In the genomic region with DNA sequence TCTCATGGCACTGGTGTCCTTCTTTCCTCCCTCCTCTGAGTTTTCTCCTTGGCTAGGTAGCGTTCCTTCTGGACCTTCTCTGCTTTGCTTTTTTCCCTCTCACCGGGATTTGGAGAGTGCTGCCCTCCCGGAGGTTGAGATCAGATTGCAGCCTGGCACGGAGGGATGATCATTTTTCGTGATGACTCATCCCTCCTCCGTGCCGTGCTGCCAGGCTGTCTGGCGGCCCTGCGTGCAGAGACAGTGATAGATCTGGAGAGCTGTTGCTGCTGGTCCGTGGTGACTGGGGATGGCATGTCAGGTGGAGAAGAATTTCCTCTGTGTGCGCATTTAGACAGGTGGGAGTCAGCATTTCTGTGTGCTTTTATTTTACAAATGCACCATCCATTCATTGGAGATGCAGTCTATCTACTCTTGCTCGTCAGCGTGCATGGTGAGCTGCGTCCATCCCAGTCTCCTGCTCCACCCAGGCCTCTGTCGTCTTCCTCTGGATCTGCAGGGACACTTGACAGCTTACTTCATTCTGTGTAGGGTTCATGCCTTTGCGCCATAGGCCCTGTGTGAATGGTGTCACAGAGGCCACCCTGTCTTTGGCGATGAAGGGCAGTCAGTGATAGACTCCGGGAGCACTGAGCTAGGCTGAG, we compare ENCODE assay signal across 1 cellular context.
TF ChIP-seq lines count a peak whose summit lies in the region.

No MANE protein-coding gene starts in this region.

TF ChIP-seq in HEK293, 187 proteins besides CTCF, POLR2A, EP300 and RAD21 (continued from another document and continues in another):
- TF ChIP-seq, protein P1, sequence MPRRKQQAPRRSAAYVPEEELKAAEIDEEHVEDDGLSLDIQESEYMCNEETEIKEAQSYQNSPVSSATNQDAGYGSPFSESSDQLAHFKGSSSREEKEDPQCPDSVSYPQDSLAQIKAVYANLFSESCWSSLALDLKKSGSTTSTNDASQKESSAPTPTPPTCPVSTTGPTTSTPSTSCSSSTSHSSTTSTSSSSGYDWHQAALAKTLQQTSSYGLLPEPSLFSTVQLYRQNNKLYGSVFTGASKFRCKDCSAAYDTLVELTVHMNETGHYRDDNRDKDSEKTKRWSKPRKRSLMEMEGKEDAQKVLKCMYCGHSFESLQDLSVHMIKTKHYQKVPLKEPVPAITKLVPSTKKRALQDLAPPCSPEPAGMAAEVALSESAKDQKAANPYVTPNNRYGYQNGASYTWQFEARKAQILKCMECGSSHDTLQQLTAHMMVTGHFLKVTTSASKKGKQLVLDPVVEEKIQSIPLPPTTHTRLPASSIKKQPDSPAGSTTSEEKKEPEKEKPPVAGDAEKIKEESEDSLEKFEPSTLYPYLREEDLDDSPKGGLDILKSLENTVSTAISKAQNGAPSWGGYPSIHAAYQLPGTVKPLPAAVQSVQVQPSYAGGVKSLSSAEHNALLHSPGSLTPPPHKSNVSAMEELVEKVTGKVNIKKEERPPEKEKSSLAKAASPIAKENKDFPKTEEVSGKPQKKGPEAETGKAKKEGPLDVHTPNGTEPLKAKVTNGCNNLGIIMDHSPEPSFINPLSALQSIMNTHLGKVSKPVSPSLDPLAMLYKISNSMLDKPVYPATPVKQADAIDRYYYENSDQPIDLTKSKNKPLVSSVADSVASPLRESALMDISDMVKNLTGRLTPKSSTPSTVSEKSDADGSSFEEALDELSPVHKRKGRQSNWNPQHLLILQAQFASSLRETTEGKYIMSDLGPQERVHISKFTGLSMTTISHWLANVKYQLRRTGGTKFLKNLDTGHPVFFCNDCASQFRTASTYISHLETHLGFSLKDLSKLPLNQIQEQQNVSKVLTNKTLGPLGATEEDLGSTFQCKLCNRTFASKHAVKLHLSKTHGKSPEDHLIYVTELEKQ (tag by site-specific recombination; IDR thresholded peaks at IDR 0.05; ENCODE audit: borderline replicate concordance): no peak; the same call in 1 of the 2 replicates
- no peak for TF ChIP-seq ZFP41 (tag by site-specific recombination; IDR thresholded peaks at IDR 0.05; ENCODE audit: borderline replicate concordance)
- TF ChIP-seq ZNF664 (tag by site-specific recombination; IDR thresholded peaks at IDR 0.05): no peak
- no peak for TF ChIP-seq ZNF585B (tag by site-specific recombination; IDR thresholded peaks at IDR 0.05)
- no peak for TF ChIP-seq ZNF747 (tag by site-specific recombination; IDR thresholded peaks at IDR 0.05)
- no peak for TF ChIP-seq SP2 (tag by site-specific recombination; IDR thresholded peaks at IDR 0.05)
- TF ChIP-seq KLF8 (tag by site-specific recombination; IDR thresholded peaks at IDR 0.05): peak; percentile 43; the same call in 1 of the 2 replicates
- TF ChIP-seq GFI1B (tag by site-specific recombination; IDR thresholded peaks at IDR 0.05): no peak
- no peak for TF ChIP-seq ZNF707 (tag by site-specific recombination; IDR thresholded peaks at IDR 0.05)
- TF ChIP-seq ZNF670 (tag by site-specific recombination; IDR thresholded peaks at IDR 0.05; ENCODE audit: low read depth): no peak
- 0 out of 2 replicates have a peak, but pooled peaks have one; percentile 26 for TF ChIP-seq ZBTB48 (tag by site-specific recombination; IDR thresholded peaks at IDR 0.05)
- no peak for TF ChIP-seq ZNF211 (tag by site-specific recombination; IDR thresholded peaks at IDR 0.05; ENCODE audit: low read depth)
- TF ChIP-seq, protein P2, sequence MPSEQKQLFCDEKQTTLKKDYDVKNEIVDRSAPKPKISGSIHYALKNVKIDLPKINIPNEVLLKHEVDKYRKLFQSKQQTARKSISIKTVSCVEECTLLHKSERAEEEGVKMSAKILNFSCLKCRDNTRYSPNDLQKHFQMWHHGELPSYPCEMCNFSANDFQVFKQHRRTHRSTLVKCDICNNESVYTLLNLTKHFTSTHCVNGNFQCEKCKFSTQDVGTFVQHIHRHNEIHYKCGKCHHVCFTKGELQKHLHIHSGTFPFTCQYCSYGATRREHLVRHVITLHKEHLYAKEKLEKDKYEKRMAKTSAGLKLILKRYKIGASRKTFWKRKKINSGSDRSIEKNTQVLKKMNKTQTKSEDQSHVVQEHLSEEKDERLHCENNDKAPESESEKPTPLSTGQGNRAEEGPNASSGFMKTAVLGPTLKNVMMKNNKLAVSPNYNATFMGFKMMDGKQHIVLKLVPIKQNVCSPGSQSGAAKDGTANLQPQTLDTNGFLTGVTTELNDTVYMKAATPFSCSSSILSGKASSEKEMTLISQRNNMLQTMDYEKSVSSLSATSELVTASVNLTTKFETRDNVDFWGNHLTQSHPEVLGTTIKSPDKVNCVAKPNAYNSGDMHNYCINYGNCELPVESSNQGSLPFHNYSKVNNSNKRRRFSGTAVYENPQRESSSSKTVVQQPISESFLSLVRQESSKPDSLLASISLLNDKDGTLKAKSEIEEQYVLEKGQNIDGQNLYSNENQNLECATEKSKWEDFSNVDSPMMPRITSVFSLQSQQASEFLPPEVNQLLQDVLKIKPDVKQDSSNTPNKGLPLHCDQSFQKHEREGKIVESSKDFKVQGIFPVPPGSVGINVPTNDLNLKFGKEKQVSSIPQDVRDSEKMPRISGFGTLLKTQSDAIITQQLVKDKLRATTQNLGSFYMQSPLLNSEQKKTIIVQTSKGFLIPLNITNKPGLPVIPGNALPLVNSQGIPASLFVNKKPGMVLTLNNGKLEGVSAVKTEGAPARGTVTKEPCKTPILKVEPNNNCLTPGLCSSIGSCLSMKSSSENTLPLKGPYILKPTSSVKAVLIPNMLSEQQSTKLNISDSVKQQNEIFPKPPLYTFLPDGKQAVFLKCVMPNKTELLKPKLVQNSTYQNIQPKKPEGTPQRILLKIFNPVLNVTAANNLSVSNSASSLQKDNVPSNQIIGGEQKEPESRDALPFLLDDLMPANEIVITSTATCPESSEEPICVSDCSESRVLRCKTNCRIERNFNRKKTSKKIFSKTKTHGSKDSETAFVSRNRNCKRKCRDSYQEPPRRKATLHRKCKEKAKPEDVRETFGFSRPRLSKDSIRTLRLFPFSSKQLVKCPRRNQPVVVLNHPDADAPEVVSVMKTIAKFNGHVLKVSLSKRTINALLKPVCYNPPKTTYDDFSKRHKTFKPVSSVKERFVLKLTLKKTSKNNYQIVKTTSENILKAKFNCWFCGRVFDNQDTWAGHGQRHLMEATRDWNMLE (tag by site-specific recombination; conservative IDR thresholded peaks at IDR 0.05; ENCODE audit: low read depth): no peak
- no peak for TF ChIP-seq HOXA7 (CRISPR knock-in tag; IDR thresholded peaks at IDR 0.05; ENCODE audit: borderline replicate concordance)
- TF ChIP-seq, protein P3, sequence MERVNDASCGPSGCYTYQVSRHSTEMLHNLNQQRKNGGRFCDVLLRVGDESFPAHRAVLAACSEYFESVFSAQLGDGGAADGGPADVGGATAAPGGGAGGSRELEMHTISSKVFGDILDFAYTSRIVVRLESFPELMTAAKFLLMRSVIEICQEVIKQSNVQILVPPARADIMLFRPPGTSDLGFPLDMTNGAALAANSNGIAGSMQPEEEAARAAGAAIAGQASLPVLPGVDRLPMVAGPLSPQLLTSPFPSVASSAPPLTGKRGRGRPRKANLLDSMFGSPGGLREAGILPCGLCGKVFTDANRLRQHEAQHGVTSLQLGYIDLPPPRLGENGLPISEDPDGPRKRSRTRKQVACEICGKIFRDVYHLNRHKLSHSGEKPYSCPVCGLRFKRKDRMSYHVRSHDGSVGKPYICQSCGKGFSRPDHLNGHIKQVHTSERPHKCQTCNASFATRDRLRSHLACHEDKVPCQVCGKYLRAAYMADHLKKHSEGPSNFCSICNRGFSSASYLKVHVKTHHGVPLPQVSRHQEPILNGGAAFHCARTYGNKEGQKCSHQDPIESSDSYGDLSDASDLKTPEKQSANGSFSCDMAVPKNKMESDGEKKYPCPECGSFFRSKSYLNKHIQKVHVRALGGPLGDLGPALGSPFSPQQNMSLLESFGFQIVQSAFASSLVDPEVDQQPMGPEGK (tag by site-specific recombination; IDR thresholded peaks at IDR 0.05): peak; percentile 57; the same call in 1 of the 2 replicates
- no peak for TF ChIP-seq ZBTB7A (tag by site-specific recombination; IDR thresholded peaks at IDR 0.05; ENCODE audit: low read depth)
- TF ChIP-seq ZNF830 (tag by site-specific recombination; IDR thresholded peaks at IDR 0.05; ENCODE audit: low read depth): no peak
- no peak for TF ChIP-seq BCL11B (tag by site-specific recombination; IDR thresholded peaks at IDR 0.05; ENCODE audit: low read depth)
- TF ChIP-seq, protein P4, sequence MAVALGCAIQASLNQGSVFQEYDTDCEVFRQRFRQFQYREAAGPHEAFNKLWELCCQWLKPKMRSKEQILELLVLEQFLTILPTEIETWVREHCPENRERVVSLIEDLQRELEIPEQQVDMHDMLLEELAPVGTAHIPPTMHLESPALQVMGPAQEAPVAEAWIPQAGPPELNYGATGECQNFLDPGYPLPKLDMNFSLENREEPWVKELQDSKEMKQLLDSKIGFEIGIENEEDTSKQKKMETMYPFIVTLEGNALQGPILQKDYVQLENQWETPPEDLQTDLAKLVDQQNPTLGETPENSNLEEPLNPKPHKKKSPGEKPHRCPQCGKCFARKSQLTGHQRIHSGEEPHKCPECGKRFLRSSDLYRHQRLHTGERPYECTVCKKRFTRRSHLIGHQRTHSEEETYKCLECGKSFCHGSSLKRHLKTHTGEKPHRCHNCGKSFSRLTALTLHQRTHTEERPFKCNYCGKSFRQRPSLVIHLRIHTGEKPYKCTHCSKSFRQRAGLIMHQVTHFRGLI (tag by site-specific recombination; IDR thresholded peaks at IDR 0.05): no peak
- TF ChIP-seq, protein P5, sequence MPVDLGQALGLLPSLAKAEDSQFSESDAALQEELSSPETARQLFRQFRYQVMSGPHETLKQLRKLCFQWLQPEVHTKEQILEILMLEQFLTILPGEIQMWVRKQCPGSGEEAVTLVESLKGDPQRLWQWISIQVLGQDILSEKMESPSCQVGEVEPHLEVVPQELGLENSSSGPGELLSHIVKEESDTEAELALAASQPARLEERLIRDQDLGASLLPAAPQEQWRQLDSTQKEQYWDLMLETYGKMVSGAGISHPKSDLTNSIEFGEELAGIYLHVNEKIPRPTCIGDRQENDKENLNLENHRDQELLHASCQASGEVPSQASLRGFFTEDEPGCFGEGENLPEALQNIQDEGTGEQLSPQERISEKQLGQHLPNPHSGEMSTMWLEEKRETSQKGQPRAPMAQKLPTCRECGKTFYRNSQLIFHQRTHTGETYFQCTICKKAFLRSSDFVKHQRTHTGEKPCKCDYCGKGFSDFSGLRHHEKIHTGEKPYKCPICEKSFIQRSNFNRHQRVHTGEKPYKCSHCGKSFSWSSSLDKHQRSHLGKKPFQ (tag by site-specific recombination; IDR thresholded peaks at IDR 0.05): no peak
- no peak for TF ChIP-seq ZNF785 (tag by site-specific recombination; IDR thresholded peaks at IDR 0.05)
- TF ChIP-seq ZNF544 (tag by site-specific recombination; IDR thresholded peaks at IDR 0.05): no peak
- TF ChIP-seq SETDB1 (IDR thresholded peaks at IDR 0.05; ENCODE audit: insufficient read length, low read length): no peak
- no peak for TF ChIP-seq KLF9 (tag by site-specific recombination; IDR thresholded peaks at IDR 0.05; ENCODE audit: low read depth)
- TF ChIP-seq, protein P6, sequence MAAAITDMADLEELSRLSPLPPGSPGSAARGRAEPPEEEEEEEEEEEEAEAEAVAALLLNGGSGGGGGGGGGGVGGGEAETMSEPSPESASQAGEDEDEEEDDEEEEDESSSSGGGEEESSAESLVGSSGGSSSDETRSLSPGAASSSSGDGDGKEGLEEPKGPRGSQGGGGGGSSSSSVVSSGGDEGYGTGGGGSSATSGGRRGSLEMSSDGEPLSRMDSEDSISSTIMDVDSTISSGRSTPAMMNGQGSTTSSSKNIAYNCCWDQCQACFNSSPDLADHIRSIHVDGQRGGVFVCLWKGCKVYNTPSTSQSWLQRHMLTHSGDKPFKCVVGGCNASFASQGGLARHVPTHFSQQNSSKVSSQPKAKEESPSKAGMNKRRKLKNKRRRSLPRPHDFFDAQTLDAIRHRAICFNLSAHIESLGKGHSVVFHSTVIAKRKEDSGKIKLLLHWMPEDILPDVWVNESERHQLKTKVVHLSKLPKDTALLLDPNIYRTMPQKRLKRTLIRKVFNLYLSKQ (tag by site-specific recombination; IDR thresholded peaks at IDR 0.05; ENCODE audit: borderline replicate concordance): no peak
- TF ChIP-seq, protein P7, sequence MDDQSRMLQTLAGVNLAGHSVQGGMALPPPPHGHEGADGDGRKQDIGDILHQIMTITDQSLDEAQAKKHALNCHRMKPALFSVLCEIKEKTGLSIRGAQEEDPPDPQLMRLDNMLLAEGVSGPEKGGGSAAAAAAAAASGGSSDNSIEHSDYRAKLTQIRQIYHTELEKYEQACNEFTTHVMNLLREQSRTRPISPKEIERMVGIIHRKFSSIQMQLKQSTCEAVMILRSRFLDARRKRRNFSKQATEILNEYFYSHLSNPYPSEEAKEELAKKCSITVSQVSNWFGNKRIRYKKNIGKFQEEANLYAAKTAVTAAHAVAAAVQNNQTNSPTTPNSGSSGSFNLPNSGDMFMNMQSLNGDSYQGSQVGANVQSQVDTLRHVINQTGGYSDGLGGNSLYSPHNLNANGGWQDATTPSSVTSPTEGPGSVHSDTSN (CRISPR knock-in tag; IDR thresholded peaks at IDR 0.05): no peak
- peak; percentile 30; the same call in 1 of the 2 replicates for TF ChIP-seq ZFHX2 (tag by site-specific recombination; conservative IDR thresholded peaks at IDR 0.05)
- no peak for TF ChIP-seq ZNF433 (tag by site-specific recombination; IDR thresholded peaks at IDR 0.05; ENCODE audit: low read depth)
- TF ChIP-seq ZEB2 (tag by site-specific recombination; IDR thresholded peaks at IDR 0.05): peak; percentile 93
- TF ChIP-seq ZNF658 (tag by site-specific recombination; IDR thresholded peaks at IDR 0.05): no peak
- TF ChIP-seq SP7 (tag by site-specific recombination; IDR thresholded peaks at IDR 0.05): peak; percentile 86; the same call in 1 of the 2 replicates
- TF ChIP-seq, protein P8, sequence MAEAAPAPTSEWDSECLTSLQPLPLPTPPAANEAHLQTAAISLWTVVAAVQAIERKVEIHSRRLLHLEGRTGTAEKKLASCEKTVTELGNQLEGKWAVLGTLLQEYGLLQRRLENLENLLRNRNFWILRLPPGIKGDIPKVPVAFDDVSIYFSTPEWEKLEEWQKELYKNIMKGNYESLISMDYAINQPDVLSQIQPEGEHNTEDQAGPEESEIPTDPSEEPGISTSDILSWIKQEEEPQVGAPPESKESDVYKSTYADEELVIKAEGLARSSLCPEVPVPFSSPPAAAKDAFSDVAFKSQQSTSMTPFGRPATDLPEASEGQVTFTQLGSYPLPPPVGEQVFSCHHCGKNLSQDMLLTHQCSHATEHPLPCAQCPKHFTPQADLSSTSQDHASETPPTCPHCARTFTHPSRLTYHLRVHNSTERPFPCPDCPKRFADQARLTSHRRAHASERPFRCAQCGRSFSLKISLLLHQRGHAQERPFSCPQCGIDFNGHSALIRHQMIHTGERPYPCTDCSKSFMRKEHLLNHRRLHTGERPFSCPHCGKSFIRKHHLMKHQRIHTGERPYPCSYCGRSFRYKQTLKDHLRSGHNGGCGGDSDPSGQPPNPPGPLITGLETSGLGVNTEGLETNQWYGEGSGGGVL (tag by site-specific recombination; IDR thresholded peaks at IDR 0.05): peak; percentile 33; the same call in 1 of the 2 replicates
- TF ChIP-seq KLF10 (tag by site-specific recombination; IDR thresholded peaks at IDR 0.05): no peak
- TF ChIP-seq, protein P9, sequence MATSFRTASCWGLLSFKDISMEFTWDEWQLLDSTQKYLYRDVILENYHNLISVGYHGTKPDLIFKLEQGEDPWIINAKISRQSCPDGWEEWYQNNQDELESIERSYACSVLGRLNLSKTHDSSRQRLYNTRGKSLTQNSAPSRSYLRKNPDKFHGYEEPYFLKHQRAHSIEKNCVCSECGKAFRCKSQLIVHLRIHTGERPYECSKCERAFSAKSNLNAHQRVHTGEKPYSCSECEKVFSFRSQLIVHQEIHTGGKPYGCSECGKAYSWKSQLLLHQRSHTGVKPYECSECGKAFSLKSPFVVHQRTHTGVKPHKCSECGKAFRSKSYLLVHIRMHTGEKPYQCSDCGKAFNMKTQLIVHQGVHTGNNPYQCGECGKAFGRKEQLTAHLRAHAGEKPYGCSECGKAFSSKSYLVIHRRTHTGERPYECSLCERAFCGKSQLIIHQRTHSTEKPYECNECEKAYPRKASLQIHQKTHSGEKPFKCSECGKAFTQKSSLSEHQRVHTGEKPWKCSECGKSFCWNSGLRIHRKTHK (tag by site-specific recombination; IDR thresholded peaks at IDR 0.05): no peak
- no peak for TF ChIP-seq ZNF596 (tag by site-specific recombination; IDR thresholded peaks at IDR 0.05)
- TF ChIP-seq ZNF248 (tag by site-specific recombination; IDR thresholded peaks at IDR 0.05): no peak
